ENCODE assay signal across 20 cellular contexts in genomic region chr16:21589551-21589950, GRCh38.
"Had no signal": no experiment of that assay in that cellular context is flagged by ENCODE, and none has a peak within 500 bp of the region (broad histone marks: within the 10 kb centered on the region; RNA-seq: fewer than 3 reads in every experiment).

No MANE protein-coding gene starts in this region.

- H3K4me3 Mint-ChIP-seq: activated CD4-positive, alpha-beta T cell treated with anti-CD3 and anti-CD28 coated beads, Interleukin-2, amount 10 ng/mL, durations not matched to agents 24 days and 14 days; activated CD8-positive, alpha-beta T cell treated with anti-CD3 and anti-CD28 coated beads, Interleukin-2, amount 10 ng/mL, durations not matched to agents 7 days and 5 days; stimulated activated effector memory CD8-positive, alpha-beta T cell treated with anti-CD3 and anti-CD28 coated beads, Interleukin-12 subunit alpha, Interleukin-12 subunit beta, amount 100 ng/mL, for 72 hours had no signal

- ATAC-seq: activated CD8-positive, alpha-beta T cell treated with anti-CD3 and anti-CD28 coated beads, Interleukin-2, amount 10 ng/mL, durations not matched to agents 7 days and 5 days; gastroesophageal sphincter; heart right ventricle; stimulated activated effector memory CD8-positive, alpha-beta T cell treated with anti-CD3 and anti-CD28 coated beads, Interleukin-12 subunit alpha, Interleukin-12 subunit beta, amount 100 ng/mL, for 72 hours had no signal

- H3K27ac ChIP-seq: breast epithelium, coronary artery, gastroesophageal sphincter, right atrium auricular region, testis, upper lobe of right lung had no signal

- H3K4me3 ChIP-seq: breast epithelium, coronary artery, gastroesophageal sphincter, heart right ventricle, left lung, prostate gland, right atrium auricular region, testis, upper lobe of right lung had no signal

- H3K4me1 ChIP-seq: breast epithelium, gastroesophageal sphincter, prostate gland, right atrium auricular region, testis had no signal

- H3K9me3 Mint-ChIP-seq: activated CD4-positive, alpha-beta T cell treated with anti-CD3 and anti-CD28 coated beads, Interleukin-2, amount 10 ng/mL, durations not matched to agents 24 days and 14 days; stimulated activated effector memory CD8-positive, alpha-beta T cell treated with anti-CD3 and anti-CD28 coated beads, Interleukin-12 subunit alpha, Interleukin-12 subunit beta, amount 100 ng/mL, for 72 hours had no signal

- H3K27me3 ChIP-seq: breast epithelium, gastroesophageal sphincter, heart right ventricle, left lung, right atrium auricular region, testis, upper lobe of right lung had no signal

- H3K36me3 ChIP-seq: breast epithelium, gastroesophageal sphincter, heart right ventricle, left lung, prostate gland, right atrium auricular region, upper lobe of right lung had no signal

- H3K27ac Mint-ChIP-seq: activated CD4-positive, alpha-beta T cell treated with anti-CD3 and anti-CD28 coated beads, Interleukin-2, amount 10 ng/mL, durations not matched to agents 24 days and 14 days; activated CD8-positive, alpha-beta T cell treated with anti-CD3 and anti-CD28 coated beads, Interleukin-2, amount 10 ng/mL, durations not matched to agents 7 days and 5 days; stimulated activated effector memory CD8-positive, alpha-beta T cell treated with anti-CD3 and anti-CD28 coated beads, Interleukin-12 subunit alpha, Interleukin-12 subunit beta, amount 100 ng/mL, for 72 hours had no signal

- H3K36me3 Mint-ChIP-seq: stimulated activated effector memory CD8-positive, alpha-beta T cell treated with anti-CD3 and anti-CD28 coated beads, Interleukin-12 subunit alpha, Interleukin-12 subunit beta, amount 100 ng/mL, for 72 hours had no signal

- DNase-seq: activated CD4-positive, alpha-beta T cell treated with anti-CD3 and anti-CD28 coated beads, Interleukin-2, amount 10 ng/mL, durations not matched to agents 24 days and 14 days; activated CD8-positive, alpha-beta memory T cell treated with anti-CD3 and anti-CD28 coated beads, Interleukin-2, amount 50 U/mL, for 4 hours; activated CD8-positive, alpha-beta T cell treated with anti-CD3 and anti-CD28 coated beads, Interleukin-2, amount 10 ng/mL, durations not matched to agents 7 days and 5 days; activated effector memory CD4-positive, alpha-beta T cell treated with Interleukin-2 at 50 U/mL for 16 hours; activated naive CD4-positive, alpha-beta T cell treated with anti-CD3 and anti-CD28 coated beads, Interleukin-2, amount 50 U/mL, for 16 hours; activated T-cell treated with anti-CD3 and anti-CD28 coated beads, Interleukin-2, amount 50 U/mL, for 48 hours; erythroblast; heart right ventricle; left lung; mammary epithelial cell; stimulated activated CD4-positive, alpha-beta T cell treated with anti-CD3 and anti-CD28 coated beads, Interleukin-4, amount 100 ng/mL, for 24 hours; T-helper 9 cell; testis; upper lobe of right lung had no signal

- H3K4me1 Mint-ChIP-seq: activated CD4-positive, alpha-beta T cell treated with anti-CD3 and anti-CD28 coated beads, Interleukin-2, amount 10 ng/mL, durations not matched to agents 24 days and 14 days; stimulated activated effector memory CD8-positive, alpha-beta T cell treated with anti-CD3 and anti-CD28 coated beads, Interleukin-12 subunit alpha, Interleukin-12 subunit beta, amount 100 ng/mL, for 72 hours had no signal

- H3K9me3 ChIP-seq: breast epithelium, gastroesophageal sphincter, heart right ventricle, left lung, prostate gland, right atrium auricular region, testis, upper lobe of right lung had no signal
